ENCODE assay signal across 11 cellular contexts in genomic region chr5:23507278-23507685, GRCh38. TPM values are rescaled to one million over a fixed set of nuclear protein-coding genes. Genes with fewer than 3 reads are reported as not detected.
DNase-seq lines count a peak whose midpoint lies in the region; ATAC-seq and TF ChIP-seq lines count a peak whose summit lies in the region.
"Had no signal": no experiment of that assay in that cellular context is flagged by ENCODE, and none has a peak within 500 bp of the region (broad histone marks: within the 10 kb centered on the region; RNA-seq: fewer than 3 reads in every experiment).

TSS of gene PRDM9 (plus strand) at chr5:23507609. CDS start at chr5:23509034, 1,425 bp downstream.

- in situ Hi-C loops in transverse colon (cut with MboI; ENCODE audit: low pct_ligation_motif_present in 1 of 4, low pct_unique_long_range_greater_than_20kb in 1 of 4, low sequenced_read_pairs in 3 of 4), result no loop called here

- TF ChIP-seq CTCF in transverse colon (IDR thresholded peaks at IDR 0.05), result no peak

- no peaks in the 10 kb centered on the region for H3K27me3 Mint-ChIP-seq in activated naive CD4-positive, alpha-beta T cell treated with anti-CD3 and anti-CD28 coated beads for 36 hours (ENCODE audit: low read depth)
- H3K27me3 Mint-ChIP-seq in activated naive CD4-positive, alpha-beta T cell treated with anti-CD3 and anti-CD28 coated beads, Interleukin-2, amount 10 ng/mL, durations not matched to agents 7 days and 5 days, result no peaks in the 10 kb centered on the region
- H3K27me3 Mint-ChIP-seq in T-helper 17 cell, result no peaks in the 10 kb centered on the region
- H3K27me3 Mint-ChIP-seq: dendritic cell treated with granulocyte-macrophage colony-stimulating factor and Interleukin-4, amounts not matched to agents 40 ng/mL and 50 ng/mL, for 4 days had no signal

- no peaks in the 10 kb centered on the region for H3K36me3 Mint-ChIP-seq in activated naive CD4-positive, alpha-beta T cell treated with anti-CD3 and anti-CD28 coated beads for 36 hours (ENCODE audit: low read depth)
- H3K36me3 Mint-ChIP-seq in activated naive CD4-positive, alpha-beta T cell treated with anti-CD3 and anti-CD28 coated beads, Interleukin-2, amount 10 ng/mL, durations not matched to agents 7 days and 5 days, result peaks cover 1% of the 10 kb centered on the region
- H3K36me3 Mint-ChIP-seq in T-helper 17 cell (ENCODE audit: low read depth), result no peaks in the 10 kb centered on the region

- no peaks in the 10 kb centered on the region for H3K4me1 Mint-ChIP-seq in activated naive CD4-positive, alpha-beta T cell treated with anti-CD3 and anti-CD28 coated beads for 36 hours (ENCODE audit: low read depth)
- H3K4me1 Mint-ChIP-seq in activated naive CD4-positive, alpha-beta T cell treated with anti-CD3 and anti-CD28 coated beads, Interleukin-2, amount 10 ng/mL, durations not matched to agents 7 days and 5 days, result no peaks in the 10 kb centered on the region
- H3K4me1 Mint-ChIP-seq in T-helper 17 cell, result no peaks in the 10 kb centered on the region

- no peak within 1 kb of the TSS for H3K27ac Mint-ChIP-seq in activated naive CD4-positive, alpha-beta T cell treated with anti-CD3 and anti-CD28 coated beads for 36 hours
- no peak within 1 kb of the TSS for H3K27ac Mint-ChIP-seq in activated naive CD4-positive, alpha-beta T cell treated with anti-CD3 and anti-CD28 coated beads, Interleukin-2, amount 10 ng/mL, durations not matched to agents 7 days and 5 days
- H3K27ac Mint-ChIP-seq in T-helper 17 cell, result no peak within 1 kb of the TSS
- H3K27ac Mint-ChIP-seq: dendritic cell treated with granulocyte-macrophage colony-stimulating factor and Interleukin-4, amounts not matched to agents 40 ng/mL and 50 ng/mL, for 4 days had no signal

- H3K9me3 ChIP-seq in T-helper 17 cell (ENCODE audit: control insufficient read depth, low read length, poor library complexity, severe bottlenecking) (no peaks in the 10 kb centered on the region), transverse colon (no peaks in the 10 kb centered on the region)

- H3K4me1 ChIP-seq in transverse colon, result no peaks in the 10 kb centered on the region
- H3K4me1 ChIP-seq: BLaER1 treated with 17β-estradiol and CSF1 and Interleukin-3, amounts not matched to agents 10 nM and 100 nM had no signal

- 92% methylated on average over 25 of the region's 27 CpGs; no CpG with 5 or more reads in 1 of the 2 donors for WGBS in transverse colon (ENCODE audit: low coverage in 1 of 2), 2 donors

- no peak within 1 kb of the TSS for H3K4me3 ChIP-seq in transverse colon
- H3K4me3 ChIP-seq: BLaER1 treated with 17β-estradiol and CSF1 and Interleukin-3, amounts not matched to agents 10 nM and 100 nM had no signal

- no peaks in the 10 kb centered on the region for H3K27me3 ChIP-seq in transverse colon
- H3K27me3 ChIP-seq: BLaER1 treated with 17β-estradiol and CSF1 and Interleukin-3, amounts not matched to agents 10 nM and 100 nM had no signal

- H3K36me3 ChIP-seq in transverse colon, result no peaks in the 10 kb centered on the region
- H3K36me3 ChIP-seq: BLaER1 treated with 17β-estradiol and CSF1 and Interleukin-3, amounts not matched to agents 10 nM and 100 nM had no signal

- DNase-seq in activated naive CD4-positive, alpha-beta T cell treated with anti-CD3 and anti-CD28 coated beads for 36 hours, result no peak
- no peak for DNase-seq in activated naive CD4-positive, alpha-beta T cell treated with anti-CD3 and anti-CD28 coated beads, Interleukin-2, amount 10 ng/mL, durations not matched to agents 7 days and 5 days
- DNase-seq in T-helper 17 cell (no peak), iris pigment epithelial cell (ENCODE audit: low read depth) (peak; percentile 6), transverse colon (peak; percentile 10), GF-D8 (lab: John Stamatoyannopoulos, UW) (no peak)

- CTCF ChIA-PET in activated naive CD4-positive, alpha-beta T cell treated with anti-CD3 and anti-CD28 coated beads for 36 hours (lab: Charles Lee), result no interaction called here
- CTCF ChIA-PET in activated naive CD4-positive, alpha-beta T cell treated with anti-CD3 and anti-CD28 coated beads, Interleukin-2, amount 10 ng/mL, durations not matched to agents 7 days and 5 days (lab: Charles Lee), result no interaction called here

- no peak within 1 kb of the TSS for H3K27ac ChIP-seq in transverse colon
- H3K27ac ChIP-seq: BLaER1 treated with 17β-estradiol and CSF1 and Interleukin-3, amounts not matched to agents 10 nM and 100 nM; KMS-11 had no signal

- intact Hi-C loops in activated naive CD4-positive, alpha-beta T cell treated with anti-CD3 and anti-CD28 coated beads for 36 hours (cut with micrococcal nuclease), result no loop called here
- intact Hi-C loops in transverse colon (cut with DNase I; ENCODE audit: low total_unique reads), result no loop called here

- ATAC-seq in T-helper 17 cell (peak; percentile 62), GM21825 (IDR thresholded peaks at IDR 0.05; ENCODE audit: unreplicated experiment) (no peak), GM21576 (IDR thresholded peaks at IDR 0.05; ENCODE audit: unreplicated experiment) (no peak)

- TF ChIP-seq POLR2A in transverse colon (IDR thresholded peaks at IDR 0.05), result no peak

- peak within 1 kb of the TSS; percentile 26 for H3K4me3 Mint-ChIP-seq in activated naive CD4-positive, alpha-beta T cell treated with anti-CD3 and anti-CD28 coated beads for 36 hours
- no peak within 1 kb of the TSS for H3K4me3 Mint-ChIP-seq in activated naive CD4-positive, alpha-beta T cell treated with anti-CD3 and anti-CD28 coated beads, Interleukin-2, amount 10 ng/mL, durations not matched to agents 7 days and 5 days
- H3K4me3 Mint-ChIP-seq in T-helper 17 cell, result no peak within 1 kb of the TSS
- H3K4me3 Mint-ChIP-seq: dendritic cell treated with granulocyte-macrophage colony-stimulating factor and Interleukin-4, amounts not matched to agents 40 ng/mL and 50 ng/mL, for 4 days had no signal

- H3K9me3 Mint-ChIP-seq in activated naive CD4-positive, alpha-beta T cell treated with anti-CD3 and anti-CD28 coated beads for 36 hours, result peaks cover 12% of the 10 kb centered on the region
- H3K9me3 Mint-ChIP-seq in activated naive CD4-positive, alpha-beta T cell treated with anti-CD3 and anti-CD28 coated beads, Interleukin-2, amount 10 ng/mL, durations not matched to agents 7 days and 5 days, result peaks cover 22% of the 10 kb centered on the region

- no peak for TF ChIP-seq EP300 in transverse colon (IDR thresholded peaks at IDR 0.05; ENCODE audit: low read depth)

RNA-seq across cellular contexts. Expression of gene PRDM9, which starts in this region (rescaled TPM):
- not detected for total RNA-seq in activated naive CD4-positive, alpha-beta T cell treated with anti-CD3 and anti-CD28 coated beads for 36 hours
- not detected for total RNA-seq in T-helper 17 cell
- not detected for total RNA-seq in transverse colon

Comparison
In these comparisons a context has a peak if more than half of its experiments do, and no peak if none do; other contexts are left out.
1. Peak in ATAC-seq in T-helper 17 cell; RNA of the gene not detected or under 1 TPM.
2. Peak in DNase-seq in transverse colon; RNA of the gene not detected or under 1 TPM.